ENCODE assay signal across 18 cellular contexts in genomic region chr1:226648421-226648820, GRCh38.
DNase-seq lines count a peak whose midpoint lies in the region; ATAC-seq and TF ChIP-seq lines count a peak whose summit lies in the region.
"Had no signal": no experiment of that assay in that cellular context is flagged by ENCODE, and none has a peak within 500 bp of the region (broad histone marks: within the 10 kb centered on the region; RNA-seq: fewer than 3 reads in every experiment).

No MANE protein-coding gene starts in this region.

- no peaks in the 10 kb centered on the region for H3K9me3 Mint-ChIP-seq in natural killer cell
- H3K9me3 Mint-ChIP-seq in natural killer cell treated with Interleukin-12 subunit alpha and Interleukin-12 subunit beta and Interleukin-15 and Interleukin-18, amount 100 ng/mL, for 72 hours, result no peaks in the 10 kb centered on the region
- no peaks in the 10 kb centered on the region for H3K9me3 Mint-ChIP-seq in naive thymus-derived CD8-positive, alpha-beta T cell
- H3K9me3 Mint-ChIP-seq: IgD-negative memory B cell had no signal

- H3K4me3 Mint-ChIP-seq in natural killer cell, result no peak overlapping the region
- no peak overlapping the region for H3K4me3 Mint-ChIP-seq in natural killer cell treated with Interleukin-12 subunit alpha and Interleukin-12 subunit beta and Interleukin-15 and Interleukin-18, amount 100 ng/mL, for 72 hours
- no peak overlapping the region for H3K4me3 Mint-ChIP-seq in T-helper 17 cell
- peak overlapping the region in 3 of 10 donors; percentile 20 to 52 (median 36) for H3K4me3 Mint-ChIP-seq in naive thymus-derived CD8-positive, alpha-beta T cell
- H3K4me3 Mint-ChIP-seq: H9, IgD-negative memory B cell had no signal

- H3K27me3 Mint-ChIP-seq in natural killer cell (ENCODE audit: low read depth in 2 of 2), result no peaks in the 10 kb centered on the region
- H3K27me3 Mint-ChIP-seq in natural killer cell treated with Interleukin-12 subunit alpha and Interleukin-12 subunit beta and Interleukin-15 and Interleukin-18, amount 100 ng/mL, for 72 hours, result no peaks in the 10 kb centered on the region
- no peaks in the 10 kb centered on the region for H3K27me3 Mint-ChIP-seq in T-helper 17 cell
- H3K27me3 Mint-ChIP-seq in naive thymus-derived CD8-positive, alpha-beta T cell, result no peaks in the 10 kb centered on the region
- H3K27me3 Mint-ChIP-seq: IgD-negative memory B cell had no signal

- H3K4me1 Mint-ChIP-seq in natural killer cell (peaks cover 37 to 44% of the 10 kb centered on the region in 2 donors), T-helper 17 cell (peaks cover 52% of the 10 kb centered on the region)
- peaks cover 37 to 55% of the 10 kb centered on the region in 2 donors for H3K4me1 Mint-ChIP-seq in natural killer cell treated with Interleukin-12 subunit alpha and Interleukin-12 subunit beta and Interleukin-15 and Interleukin-18, amount 100 ng/mL, for 72 hours (ENCODE audit: low read depth in 2 of 2)
- H3K4me1 Mint-ChIP-seq in naive thymus-derived CD8-positive, alpha-beta T cell, result peaks cover 43 to 61% (median 56%) of the 10 kb centered on the region in 4 donors

- H3K27ac Mint-ChIP-seq in natural killer cell (peak overlapping the region; percentile 13 to 32), T-helper 17 cell (peak overlapping the region; percentile 77)
- H3K27ac Mint-ChIP-seq in natural killer cell treated with Interleukin-12 subunit alpha and Interleukin-12 subunit beta and Interleukin-15 and Interleukin-18, amount 100 ng/mL, for 72 hours, result no peak overlapping the region
- H3K27ac Mint-ChIP-seq in naive thymus-derived CD8-positive, alpha-beta T cell, result peak overlapping the region in 9 of 10 donors; percentile 58 to 95 (median 85)

- TF ChIP-seq CTCF in natural killer cell (IDR thresholded peaks at IDR 0.05), result no peak

- no peaks in the 10 kb centered on the region for H3K9me3 ChIP-seq in T-helper 17 cell (ENCODE audit: control insufficient read depth, low read length, poor library complexity, severe bottlenecking)
- H3K9me3 ChIP-seq: BLaER1 had no signal

- H3K36me3 Mint-ChIP-seq in natural killer cell (no peaks in the 10 kb centered on the region), T-helper 17 cell (ENCODE audit: low read depth) (no peaks in the 10 kb centered on the region)
- no peaks in the 10 kb centered on the region for H3K36me3 Mint-ChIP-seq in natural killer cell treated with Interleukin-12 subunit alpha and Interleukin-12 subunit beta and Interleukin-15 and Interleukin-18, amount 100 ng/mL, for 72 hours
- H3K36me3 Mint-ChIP-seq in naive thymus-derived CD8-positive, alpha-beta T cell, result peaks cover 5 to 51% (median 8%) of the 10 kb centered on the region in 3 donors

- POLR2A ChIA-PET in naive thymus-derived CD8-positive, alpha-beta T cell (lab: Charles Lee), result interaction anchor here (1.0 to 26.5 kb wide), 2 partner anchors 26 to 45 kb away, joined by 4 to 613 read pairs; no protein-coding TSS in a partner anchor

- intact Hi-C loops in natural killer cell (cut with micrococcal nuclease), result no loop called here

- no peak for TF ChIP-seq POLR2A in erythroblast (IDR thresholded peaks at IDR 0.05; ENCODE audit: low read length)

- no peak for ATAC-seq in natural killer cell
- ATAC-seq in natural killer cell treated with Interleukin-12 subunit alpha and Interleukin-12 subunit beta and Interleukin-15 and Interleukin-18, amount 100 ng/mL, for 72 hours, result no peak
- ATAC-seq in T-helper 17 cell, result no peak
- no peak for ATAC-seq in naive thymus-derived CD8-positive, alpha-beta T cell

- DNase-seq in natural killer cell, result no peak
- DNase-seq in natural killer cell treated with Interleukin-12 subunit alpha and Interleukin-12 subunit beta and Interleukin-15 and Interleukin-18, amount 100 ng/mL, for 72 hours (ENCODE audit: low spot score), result no peak
- DNase-seq in T-helper 17 cell, result no peak
- no peak for DNase-seq in naive thymus-derived CD8-positive, alpha-beta T cell
- DNase-seq in dermis blood vessel endothelial cell, result no peak
- no peak for DNase-seq in GM19238 (ENCODE audit: insufficient read length, low spot score)
- DNase-seq in erythroblast (lab: John Stamatoyannopoulos, UW), result no peak
- DNase-seq: DND-41, H9, Kasumi-1, NCI-H1092 treated with DMSO at 0.1 percent for 48 hours, NCI-H146, NCI-H2029 treated with DMSO at 0.1 percent for 48 hours, NCI-H2171, NCI-H526, PC-9 had no signal

Comparison
In these comparisons a context has a peak if more than half of its experiments do, and no peak if none do; other contexts are left out.
1. H3K27ac Mint-ChIP-seq: peak in natural killer cell (2 of 2), T-helper 17 cell (single experiment) and naive thymus-derived CD8-positive, alpha-beta T cell (9 of 10); none in natural killer cell treated with Interleukin-12 subunit alpha and Interleukin-12 subunit beta and Interleukin-15 and Interleukin-18, amount 100 ng/mL, for 72 hours (0 of 2).